ENCODE assay signal across 22 cellular contexts in the genomic region with DNA sequence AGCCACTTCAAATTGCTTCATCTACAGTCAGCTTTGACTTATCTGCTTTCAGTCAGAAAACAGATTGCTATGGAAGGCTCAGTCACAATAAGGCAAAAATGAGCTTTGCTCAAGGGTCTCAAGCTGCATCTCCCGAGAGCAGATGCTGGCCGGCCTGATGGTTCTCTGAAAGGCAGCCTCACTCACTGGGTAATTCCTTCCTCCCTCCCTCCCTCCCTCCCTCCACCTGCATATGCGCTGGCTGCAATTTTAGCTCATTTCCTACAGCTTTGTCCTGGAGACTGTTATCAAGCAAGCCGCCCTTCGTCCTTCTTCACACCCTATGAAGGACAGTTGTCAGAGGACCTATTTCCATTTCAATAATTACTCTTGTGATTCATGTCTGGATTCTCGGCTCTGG. TPM values are rescaled to one million over a fixed set of nuclear protein-coding genes. Genes with fewer than 3 reads are reported as not detected.
"Had no signal": no experiment of that assay in that cellular context is flagged by ENCODE, and none has a peak within 500 bp of the region (broad histone marks: within the 10 kb centered on the region; RNA-seq: fewer than 3 reads in every experiment).

No MANE protein-coding gene starts in this region.

- H3K4me3 ChIP-seq: ascending aorta, heart left ventricle, pancreas, smooth muscle cell, stomach, upper lobe of left lung had no signal

- ATAC-seq: heart left ventricle; naive thymus-derived CD4-positive, alpha-beta T cell; pancreas; stimulated activated effector memory CD8-positive, alpha-beta T cell treated with anti-CD3 and anti-CD28 coated beads, Interleukin-12 subunit alpha, Interleukin-12 subunit beta, amount 100 ng/mL, for 72 hours had no signal

- DNase-seq: activated CD4-positive, alpha-beta T cell treated with anti-CD3 and anti-CD28 coated beads for 1 hour; activated gamma-delta T cell; cortex of kidney; erythroblast; heart left ventricle; naive thymus-derived CD4-positive, alpha-beta T cell; pancreas; stimulated activated CD4-positive, alpha-beta T cell treated with anti-CD3 and anti-CD28 coated beads, Interleukin-4, amount 100 ng/mL, for 24 hours; stomach; upper lobe of left lung had no signal

- H3K4me2 ChIP-seq: smooth muscle cell had no signal

- H3K27me3 ChIP-seq: ascending aorta, heart left ventricle, neutrophil, pancreas, stomach, upper lobe of left lung had no signal

- H3K9me3 ChIP-seq: ascending aorta, heart left ventricle, neutrophil, pancreas, stomach, upper lobe of left lung had no signal

- H3K4me1 ChIP-seq: pancreas, upper lobe of left lung had no signal

- H3K27ac ChIP-seq: neutrophil, pancreas, stomach, upper lobe of left lung had no signal

- FAIRE-seq: endometrium, frontal cortex, pancreas had no signal

- H3K36me3 ChIP-seq: ascending aorta, heart left ventricle, neutrophil, pancreas, stomach, upper lobe of left lung had no signal

RNA-seq across cellular contexts. Expression of a gene that starts 1.6 kb away (rescaled TPM):
- total RNA-seq: activated CD8-positive, alpha-beta memory T cell treated with anti-CD3 and anti-CD28 coated beads for 36 hours; ascending aorta; frontal cortex; heart left ventricle; liver; mucosa of gallbladder; naive thymus-derived CD4-positive, alpha-beta T cell; pancreas; sciatic nerve; smooth muscle cell; stomach; temporal lobe; upper lobe of left lung had no signal
- polyA plus RNA-seq: adipose tissue; heart left ventricle; naive thymus-derived CD4-positive, alpha-beta T cell; pancreas; smooth muscle cell; stomach had no signal
